Comparison of ENCODE assay signal across 10 cellular contexts in genomic region chr2:133266926-133267590, GRCh38.
DNase-seq lines count a peak whose midpoint lies in the region; ATAC-seq and TF ChIP-seq lines count a peak whose summit lies in the region.
"Had no signal": no experiment of that assay in that cellular context is flagged by ENCODE, and none has a peak within 500 bp of the region (broad histone marks: within the 10 kb centered on the region; RNA-seq: fewer than 3 reads in every experiment).

No MANE protein-coding gene starts in this region.

- H3K9me3 ChIP-seq in upper lobe of right lung: no peaks in the 10 kb centered on the region

- no peaks in the 10 kb centered on the region for H3K36me3 ChIP-seq in kidney epithelial cell (ENCODE audit: control insufficient read depth, insufficient read depth, low read length)
- no peaks in the 10 kb centered on the region for H3K36me3 ChIP-seq in upper lobe of right lung

- H3K4me3 ChIP-seq in kidney epithelial cell (ENCODE audit: low read depth, low read length) (peak overlapping the region; percentile 56), upper lobe of right lung (peak overlapping the region; percentile 55)

- H3K27me3 ChIP-seq in kidney epithelial cell (ENCODE audit: control insufficient read depth, insufficient read depth, low read length): no peaks in the 10 kb centered on the region
- H3K27me3 ChIP-seq in upper lobe of right lung: peaks cover 7% of the 10 kb centered on the region

- no peak overlapping the region for H3K4me3 Mint-ChIP-seq in activated T-helper 1 cell treated with anti-CD3 and anti-CD28 coated beads, Interleukin-12 subunit alpha, Interleukin-12 subunit beta, Interleukin-2, Interleukin-4 antibody, amounts not matched to agents 30 ng/mL and 10 ng/mL and 1 ng/mL, durations not matched to agents 14 hours and 24 hours and 36 hours
- H3K4me3 Mint-ChIP-seq in stimulated activated naive CD8-positive, alpha-beta T cell treated with anti-CD3 and anti-CD28 coated beads, Interleukin-15, amount 100 ng/mL, for 72 hours: no peak overlapping the region

- H3K27ac Mint-ChIP-seq in activated T-helper 1 cell treated with anti-CD3 and anti-CD28 coated beads, Interleukin-12 subunit alpha, Interleukin-12 subunit beta, Interleukin-2, Interleukin-4 antibody, amounts not matched to agents 30 ng/mL and 10 ng/mL and 1 ng/mL, durations not matched to agents 14 hours and 24 hours and 36 hours: no peak overlapping the region
- H3K27ac Mint-ChIP-seq in stimulated activated naive CD8-positive, alpha-beta T cell treated with anti-CD3 and anti-CD28 coated beads, Interleukin-15, amount 100 ng/mL, for 72 hours: no peak overlapping the region

- DNase-seq in Right ventricle myocardium inferior (ENCODE audit: missing footprints) (peak; percentile 27), cardiac septum (ENCODE audit: low spot score) (no peak), astrocyte of the hippocampus (ENCODE audit: low read depth, low spot score) (peak; percentile 8), kidney epithelial cell (ENCODE audit: low read depth) (no peak), upper lobe of right lung (no peak)
- no peak for DNase-seq in activated T-helper 1 cell treated with anti-CD3 and anti-CD28 coated beads, Interleukin-12 subunit alpha, Interleukin-12 subunit beta, Interleukin-2, Interleukin-4 antibody, amounts not matched to agents 30 ng/mL and 10 ng/mL and 1 ng/mL, durations not matched to agents 14 hours and 24 hours and 36 hours (ENCODE audit: low spot score)
- DNase-seq in stimulated activated naive CD8-positive, alpha-beta T cell treated with anti-CD3 and anti-CD28 coated beads, Interleukin-15, amount 100 ng/mL, for 72 hours: no peak
- DNase-seq: activated effector memory CD4-positive, alpha-beta T cell treated with Interleukin-2 at 50 U/mL for 16 hours; C1 segment of cervical spinal cord had no signal

- TF ChIP-seq CTCF in kidney epithelial cell (IDR thresholded peaks at IDR 0.05; ENCODE audit: insufficient read depth, low read length, poor library complexity, severe bottlenecking) (no peak), upper lobe of right lung (IDR thresholded peaks at IDR 0.05) (no peak)

- H3K4me1 Mint-ChIP-seq in activated T-helper 1 cell treated with anti-CD3 and anti-CD28 coated beads, Interleukin-12 subunit alpha, Interleukin-12 subunit beta, Interleukin-2, Interleukin-4 antibody, amounts not matched to agents 30 ng/mL and 10 ng/mL and 1 ng/mL, durations not matched to agents 14 hours and 24 hours and 36 hours (ENCODE audit: low read depth): no peaks in the 10 kb centered on the region
- no peaks in the 10 kb centered on the region for H3K4me1 Mint-ChIP-seq in stimulated activated naive CD8-positive, alpha-beta T cell treated with anti-CD3 and anti-CD28 coated beads, Interleukin-15, amount 100 ng/mL, for 72 hours

- peaks cover 17% of the 10 kb centered on the region for H3K27me3 Mint-ChIP-seq in activated T-helper 1 cell treated with anti-CD3 and anti-CD28 coated beads, Interleukin-12 subunit alpha, Interleukin-12 subunit beta, Interleukin-2, Interleukin-4 antibody, amounts not matched to agents 30 ng/mL and 10 ng/mL and 1 ng/mL, durations not matched to agents 14 hours and 24 hours and 36 hours (ENCODE audit: insufficient read depth)
- peaks cover 29% of the 10 kb centered on the region for H3K27me3 Mint-ChIP-seq in stimulated activated naive CD8-positive, alpha-beta T cell treated with anti-CD3 and anti-CD28 coated beads, Interleukin-15, amount 100 ng/mL, for 72 hours

- no peaks in the 10 kb centered on the region for H3K36me3 Mint-ChIP-seq in activated T-helper 1 cell treated with anti-CD3 and anti-CD28 coated beads, Interleukin-12 subunit alpha, Interleukin-12 subunit beta, Interleukin-2, Interleukin-4 antibody, amounts not matched to agents 30 ng/mL and 10 ng/mL and 1 ng/mL, durations not matched to agents 14 hours and 24 hours and 36 hours (ENCODE audit: low read depth)

- intact Hi-C loops in Right ventricle myocardium inferior (cut with DNase I) (loop anchor here (10.0 kb wide), 2 partner anchors 298 to 508 kb away; partner anchors contain the start of gene NCKAP5), cardiac septum (cut with DNase I) (loop anchor here (10.0 kb wide), 1 partner anchor 298 kb away; the partner anchor contains the start of gene NCKAP5), upper lobe of right lung (cut with DNase I) (no loop called here)
- intact Hi-C loops in activated T-helper 1 cell treated with anti-CD3 and anti-CD28 coated beads, Interleukin-12 subunit alpha, Interleukin-12 subunit beta, Interleukin-2, Interleukin-4 antibody, amounts not matched to agents 30 ng/mL and 10 ng/mL and 1 ng/mL, durations not matched to agents 14 hours and 24 hours and 36 hours (cut with micrococcal nuclease): no loop called here

- peak overlapping the region; percentile 40 for H3K27ac ChIP-seq in upper lobe of right lung

- no peak for ATAC-seq in Right ventricle myocardium inferior
- ATAC-seq in upper lobe of right lung: no peak
- no peak for ATAC-seq in GM21381 (IDR thresholded peaks at IDR 0.05; ENCODE audit: unreplicated experiment)
- no peak for ATAC-seq in stimulated activated naive CD8-positive, alpha-beta T cell treated with anti-CD3 and anti-CD28 coated beads, Interleukin-15, amount 100 ng/mL, for 72 hours

- H3K9me3 Mint-ChIP-seq in activated T-helper 1 cell treated with anti-CD3 and anti-CD28 coated beads, Interleukin-12 subunit alpha, Interleukin-12 subunit beta, Interleukin-2, Interleukin-4 antibody, amounts not matched to agents 30 ng/mL and 10 ng/mL and 1 ng/mL, durations not matched to agents 14 hours and 24 hours and 36 hours: no peaks in the 10 kb centered on the region
- H3K9me3 Mint-ChIP-seq in stimulated activated naive CD8-positive, alpha-beta T cell treated with anti-CD3 and anti-CD28 coated beads, Interleukin-15, amount 100 ng/mL, for 72 hours: peaks cover 0 to 5% of the 10 kb centered on the region in 2 donors

- no peaks in the 10 kb centered on the region for H3K4me1 ChIP-seq in upper lobe of right lung

Comparison
In these comparisons a context has a peak if more than half of its experiments do, and no peak if none do; other contexts are left out.
1. DNase-seq: peak in Right ventricle myocardium inferior (single experiment) and astrocyte of the hippocampus (single experiment); none in cardiac septum (single experiment), kidney epithelial cell (single experiment), upper lobe of right lung (single experiment), activated T-helper 1 cell treated with anti-CD3 and anti-CD28 coated beads, Interleukin-12 subunit alpha, Interleukin-12 subunit beta, Interleukin-2, Interleukin-4 antibody, amounts not matched to agents 30 ng/mL and 10 ng/mL and 1 ng/mL, durations not matched to agents 14 hours and 24 hours and 36 hours (single experiment) and stimulated activated naive CD8-positive, alpha-beta T cell treated with anti-CD3 and anti-CD28 coated beads, Interleukin-15, amount 100 ng/mL, for 72 hours (0 of 2).
2. intact Hi-C loops: an anchor here in Right ventricle myocardium inferior (10.0 kb wide) and cardiac septum (10.0 kb wide); none called in upper lobe of right lung and activated T-helper 1 cell treated with anti-CD3 and anti-CD28 coated beads, Interleukin-12 subunit alpha, Interleukin-12 subunit beta, Interleukin-2, Interleukin-4 antibody, amounts not matched to agents 30 ng/mL and 10 ng/mL and 1 ng/mL, durations not matched to agents 14 hours and 24 hours and 36 hours.